28 cellular contexts compared by ENCODE assay signal in genomic region chr2:238853724-238854123, GRCh38. TPM values are rescaled to one million over a fixed set of nuclear protein-coding genes. Genes with fewer than 3 reads are reported as not detected.
DNase-seq lines count a peak whose midpoint lies in the region; FAIRE-seq and TF ChIP-seq lines count a peak whose summit lies in the region.
"Had no signal": no experiment of that assay in that cellular context is flagged by ENCODE, and none has a peak within 500 bp of the region (broad histone marks: within the 10 kb centered on the region; RNA-seq: fewer than 3 reads in every experiment).

No MANE protein-coding gene starts in this region.

- H3K27ac ChIP-seq in ACC112 (ENCODE audit: low read depth, low read length) (peak overlapping the region; percentile 63), rectal smooth muscle tissue (ENCODE audit: low read depth, low read length) (peak overlapping the region; percentile 40)
- H3K27ac ChIP-seq: A549, BLaER1, parathyroid adenoma, Peyer's patch had no signal

- CTCF ChIA-PET in GM10248 (lab: Yijun Ruan, JAX), result interaction anchor here (0.8 kb wide), 1 partner anchor 10 kb away, joined by 3 read pairs; no protein-coding TSS in a partner anchor

- no peak for TF ChIP-seq CTCF in fibroblast of mammary gland (conservative IDR thresholded peaks at IDR 0.05; ENCODE audit: control insufficient read depth, insufficient read depth, low read depth, low read length)
- TF ChIP-seq CTCF in GM10248 (IDR thresholded peaks at IDR 0.05; ENCODE audit: control extremely low read depth, extremely low read depth, low read depth, missing control alignments), result no peak

- POLR2A ChIA-PET in GM10248 (lab: Yijun Ruan, JAX), result no interaction called here

- H3K36me3 ChIP-seq in ACC112 (ENCODE audit: insufficient read depth, low read length), result no peaks in the 10 kb centered on the region
- no peaks in the 10 kb centered on the region for H3K36me3 ChIP-seq in H7 (replicated peaks; ENCODE audit: control insufficient read depth, insufficient read depth, low read length)
- no peaks in the 10 kb centered on the region for H3K36me3 ChIP-seq in rectal smooth muscle tissue (ENCODE audit: control insufficient read depth, insufficient read depth, low read length)
- H3K36me3 ChIP-seq: BLaER1, Peyer's patch had no signal

- H2AFZ ChIP-seq in ACC112 (ENCODE audit: low read length, unreplicated experiment), result no peak overlapping the region
- H2AFZ ChIP-seq: parathyroid adenoma had no signal

- H3K4me3 ChIP-seq in ACC112 (ENCODE audit: low read depth, low read length) (peak overlapping the region; percentile 61), H7 (ENCODE audit: insufficient read depth, low read depth, low read length) (no peak overlapping the region), fibroblast of mammary gland (ENCODE audit: control insufficient read depth, low read depth, low read length) (peak overlapping the region; percentile 42), rectal smooth muscle tissue (ENCODE audit: low read length) (no peak overlapping the region)
- H3K4me3 ChIP-seq: A549, BLaER1, MG63, Peyer's patch had no signal

- H3K27me3 ChIP-seq in ACC112 (ENCODE audit: insufficient read depth, low read length) (no peaks in the 10 kb centered on the region), H7 (ENCODE audit: control insufficient read depth, insufficient read depth, low read length) (peaks cover 23% of the 10 kb centered on the region), rectal smooth muscle tissue (ENCODE audit: control insufficient read depth, insufficient read depth, low read length) (peaks cover 3% of the 10 kb centered on the region)
- H3K27me3 ChIP-seq: MG63, Peyer's patch had no signal

- H3K4me1 ChIP-seq in ACC112 (ENCODE audit: control insufficient read depth, insufficient read depth, low read length, unreplicated experiment) (peaks cover 15% of the 10 kb centered on the region), rectal smooth muscle tissue (ENCODE audit: control insufficient read depth, insufficient read depth, low read length) (peaks cover 18% of the 10 kb centered on the region)
- H3K4me1 ChIP-seq: parathyroid adenoma, Peyer's patch had no signal

- no peak for FAIRE-seq in frontal cortex (lab: Jason Lieb, UNC)
- FAIRE-seq: A549, HTR-8/SVneo had no signal

- H3K79me2 ChIP-seq in ACC112 (ENCODE audit: control insufficient read depth, insufficient read depth, low read length, unreplicated experiment), result peaks cover 90% of the 10 kb centered on the region
- H3K79me2 ChIP-seq: parathyroid adenoma had no signal

- H3K9ac ChIP-seq in rectal smooth muscle tissue (ENCODE audit: low read length), result no peak overlapping the region
- H3K9ac ChIP-seq: BLaER1, parathyroid adenoma had no signal

- DNase-seq in H7 (peak; percentile 6), fibroblast of mammary gland (ENCODE audit: low read depth) (peak; percentile 67), GM10248 (ENCODE audit: extremely low spot score) (no peak), frontal cortex (ENCODE audit: low spot score in 2 of 2) (no peak), activated gamma-delta T cell treated with Interleukin-2 at 50 U/mL for 16 hours (no peak)
- DNase-seq in stimulated activated CD4-positive, alpha-beta T cell treated with anti-CD3 and anti-CD28 coated beads, Interleukin-12 subunit alpha, Interleukin-12 subunit beta, amount 100 ng/mL, for 4 hours, result no peak
- DNase-seq: activated CD8-positive, alpha-beta memory T cell treated with anti-CD3 and anti-CD28 coated beads, Interleukin-2, amount 50 U/mL, for 4 hours; aorta; caudate nucleus; GF-D8; H9; KG1; kidney glomerular epithelial cell; MG63; NCI-H1105 treated with DMSO at 0.1 percent for 48 hours; NCI-H2029; NCI-H526; Peyer's patch; SIG-M5; stimulated activated naive CD4-positive, alpha-beta T cell treated with Interleukin-2 at 50 U/mL for 16 hours; SW 1271 had no signal

RNA-seq across cellular contexts. Expression of gene TWIST2, which starts 5.8 kb away (rescaled TPM):
- total RNA-seq in H7 (2014; rRNA removed; shearing (Covaris generic)), result 7.1 and 8.1 TPM in 2 replicates
- not detected for total RNA-seq in frontal cortex
- total RNA-seq: activated T-helper 17 cell treated with anti-CD3 and anti-CD28 coated beads, Interleukin-2, amount 50 U/mL, for 72 hours had no signal

Comparison
In these comparisons a context has a peak if more than half of its experiments do, and no peak if none do; other contexts are left out.
1. H3K4me3 ChIP-seq: peak in ACC112 (single experiment) and fibroblast of mammary gland (single experiment); none in H7 (single experiment) and rectal smooth muscle tissue (single experiment).
2. DNase-seq: peak in H7 (single experiment) and fibroblast of mammary gland (single experiment); none in GM10248 (single experiment), frontal cortex (0 of 2), stimulated activated CD4-positive, alpha-beta T cell treated with anti-CD3 and anti-CD28 coated beads, Interleukin-12 subunit alpha, Interleukin-12 subunit beta, amount 100 ng/mL, for 4 hours (single experiment) and activated gamma-delta T cell treated with Interleukin-2 at 50 U/mL for 16 hours (single experiment).